8 cellular contexts compared by ENCODE assay signal in genomic region chr10:98446656-98447221, GRCh38. TPM values are rescaled to one million over a fixed set of nuclear protein-coding genes. Genes with fewer than 3 reads are reported as not detected.
DNase-seq lines count a peak whose midpoint lies in the region; ATAC-seq and TF ChIP-seq lines count a peak whose summit lies in the region.

Gene HPS1 (minus strand): TSS chr10:98446935. CDS start chr10:98443240, 3,695 bp downstream.

- peak; percentile 85 for DNase-seq in A673 (ENCODE audit: low spot score)
- DNase-seq in NCI-H460 (ENCODE audit: extremely low read depth, low read depth) = peak; percentile 50
- peak; percentile 29 to 74 for DNase-seq in activated CD8-positive, alpha-beta memory T cell treated with anti-CD3 and anti-CD28 coated beads for 1 hour (ENCODE audit: extremely low read depth in 1 of 2, low read depth in 1 of 2)
- DNase-seq in effector memory CD8-positive, alpha-beta T cell = peak; percentile 70 to 77 (median 75)
- DNase-seq in mesendoderm = peak; percentile 70
- peak; percentile 72 for DNase-seq in stimulated activated CD8-positive, alpha-beta memory T cell treated with anti-CD3 and anti-CD28 coated beads, Interleukin-12 subunit alpha, Interleukin-12 subunit beta, amount 100 ng/mL, for 4 hours (ENCODE audit: low read depth)

- no CpG with 5 or more reads among the region's 47 CpGs for WGBS in mesendoderm (ENCODE audit: extremely low coverage, insufficient coverage, low lambda C conversion rate)

- intact Hi-C loops in A673 (cut with micrococcal nuclease; ENCODE audit: unreplicated experiment) = no loop called here

- H3K4ac ChIP-seq in mesendoderm (ENCODE audit: low read depth, low read length) = peak within 1 kb of the TSS; percentile 64

- peak within 1 kb of the TSS; percentile 82 for H3K9ac ChIP-seq in mesendoderm (ENCODE audit: low read length)

- H2BK5ac ChIP-seq in mesendoderm (ENCODE audit: low read length) = no peak within 1 kb of the TSS

- H3K4me1 ChIP-seq in A673 (ENCODE audit: insufficient read depth, low read length, poor library complexity, severe bottlenecking) (no peaks in the 10 kb centered on the region), mesendoderm (ENCODE audit: control insufficient read depth, low read depth, low read length) (no peaks in the 10 kb centered on the region)

- peak within 1 kb of the TSS; percentile 93 for H3K56ac ChIP-seq in mesendoderm (ENCODE audit: low read length)

- peak within 1 kb of the TSS; percentile 69 for H3K4me2 ChIP-seq in mesendoderm (ENCODE audit: low read length)

- peak within 1 kb of the TSS; percentile 91 for H3K18ac ChIP-seq in mesendoderm (ENCODE audit: low read length)

- H2AK5ac ChIP-seq in mesendoderm (ENCODE audit: low read length) = no peak within 1 kb of the TSS

- H3K27me3 Mint-ChIP-seq in effector memory CD8-positive, alpha-beta T cell = peaks cover 1 to 6% of the 10 kb centered on the region in 2 donors

- peak; percentile 81 for ATAC-seq in GM18517 (IDR thresholded peaks at IDR 0.05; ENCODE audit: unreplicated experiment)
- peak; percentile 84 for ATAC-seq in HG03025 (IDR thresholded peaks at IDR 0.05; ENCODE audit: low FRiP score, unreplicated experiment)
- peak; percentile 95 for ATAC-seq in effector memory CD8-positive, alpha-beta T cell (replicated peaks)

- H4K8ac ChIP-seq in mesendoderm (ENCODE audit: low read depth, low read length) = no peak within 1 kb of the TSS

- peaks cover 42% of the 10 kb centered on the region for H3K36me3 Mint-ChIP-seq in effector memory CD8-positive, alpha-beta T cell (ENCODE audit: insufficient read depth)

- H3K79me2 ChIP-seq in mesendoderm (ENCODE audit: control insufficient read depth, insufficient read depth, low read length) = peaks cover 1% of the 10 kb centered on the region

- H3K27ac ChIP-seq in A673 (ENCODE audit: low read depth, low read length, poor library complexity, severe bottlenecking) (peak within 1 kb of the TSS; percentile 88), mesendoderm (ENCODE audit: low read depth, low read length) (no peak within 1 kb of the TSS)

- H3K4me3 Mint-ChIP-seq in effector memory CD8-positive, alpha-beta T cell = peak within 1 kb of the TSS; percentile 94 to 96

- H2BK120ac ChIP-seq in mesendoderm (ENCODE audit: low read depth, low read length) = no peak within 1 kb of the TSS

- peak within 1 kb of the TSS; percentile 73 for H3K23ac ChIP-seq in mesendoderm (ENCODE audit: low read length)

- H3K9me3 Mint-ChIP-seq in effector memory CD8-positive, alpha-beta T cell = no peaks in the 10 kb centered on the region

- H3K4me1 Mint-ChIP-seq in effector memory CD8-positive, alpha-beta T cell (ENCODE audit: low read depth in 2 of 2) = peaks cover 40% of the 10 kb centered on the region in 2 donors

- TF ChIP-seq CTCF in A673 (conservative IDR thresholded peaks at IDR 0.05; ENCODE audit: low read depth, low read length) = no peak

- H3K27me3 ChIP-seq in A673 (replicated peaks; ENCODE audit: insufficient read depth, low read depth, low read length, poor library complexity) (peaks cover 11% of the 10 kb centered on the region), mesendoderm (ENCODE audit: insufficient read depth, low read length, poor library complexity) (no peaks in the 10 kb centered on the region)

- H4K5ac ChIP-seq in mesendoderm (ENCODE audit: low read length) = no peak within 1 kb of the TSS

- H3K4me3 ChIP-seq in A673 (ENCODE audit: low read depth, low read length, poor library complexity, severe bottlenecking) = peak within 1 kb of the TSS; percentile 87
- H3K4me3 ChIP-seq in mesendoderm (ENCODE audit: low read length) = peak within 1 kb of the TSS; percentile 73

- H3K9me3 ChIP-seq in A673 (ENCODE audit: low read depth, low read length, poor library complexity, severe bottlenecking) = no peaks in the 10 kb centered on the region

- peaks cover 7% of the 10 kb centered on the region for H3K79me1 ChIP-seq in mesendoderm (ENCODE audit: low read length)

- H2BK15ac ChIP-seq in mesendoderm (replicated peaks; ENCODE audit: low read depth) = no peak within 1 kb of the TSS

- POLR2A ChIA-PET in A673 (lab: Charles Lee; ENCODE audit: low non-redundant PET) = no interaction called here

- BruUV-seq in A673 (replicated peaks; lab: Mats Ljungman, UMichigan) = no TSS peak

- peaks cover 8% of the 10 kb centered on the region for H3K36me3 ChIP-seq in A673 (ENCODE audit: insufficient read depth, low read length, poor library complexity, severe bottlenecking)
- H3K36me3 ChIP-seq in mesendoderm (ENCODE audit: control insufficient read depth, insufficient read depth, low read length) = no peaks in the 10 kb centered on the region

- H3K27ac Mint-ChIP-seq in effector memory CD8-positive, alpha-beta T cell = peak within 1 kb of the TSS; percentile 95 to 97

- CTCF ChIA-PET in A673 (lab: Charles Lee) = no interaction called here

RNA-seq across cellular contexts. Expression of gene HPS1, which starts in this region (rescaled TPM):
- total RNA-seq in A673 (2021) = 40.6 and 40.9 TPM in 2 replicates
- total RNA-seq in NCI-H460 (2014; rRNA removed; shearing (Covaris generic)) = 32.6 and 36.6 TPM in 2 replicates
- 62.6 and 80.4 TPM in 2 replicates for polyA plus RNA-seq in NCI-H460 (2014; cell fraction: nucleus; rRNA removed)
- polyA plus RNA-seq in mesendoderm (2013, experiment 1 of 2) = 22.7 TPM
- 24.9 TPM for polyA plus RNA-seq in mesendoderm (2013, experiment 2 of 2)
